ENCODE assay signal across 27 cellular contexts in the genomic region with DNA sequence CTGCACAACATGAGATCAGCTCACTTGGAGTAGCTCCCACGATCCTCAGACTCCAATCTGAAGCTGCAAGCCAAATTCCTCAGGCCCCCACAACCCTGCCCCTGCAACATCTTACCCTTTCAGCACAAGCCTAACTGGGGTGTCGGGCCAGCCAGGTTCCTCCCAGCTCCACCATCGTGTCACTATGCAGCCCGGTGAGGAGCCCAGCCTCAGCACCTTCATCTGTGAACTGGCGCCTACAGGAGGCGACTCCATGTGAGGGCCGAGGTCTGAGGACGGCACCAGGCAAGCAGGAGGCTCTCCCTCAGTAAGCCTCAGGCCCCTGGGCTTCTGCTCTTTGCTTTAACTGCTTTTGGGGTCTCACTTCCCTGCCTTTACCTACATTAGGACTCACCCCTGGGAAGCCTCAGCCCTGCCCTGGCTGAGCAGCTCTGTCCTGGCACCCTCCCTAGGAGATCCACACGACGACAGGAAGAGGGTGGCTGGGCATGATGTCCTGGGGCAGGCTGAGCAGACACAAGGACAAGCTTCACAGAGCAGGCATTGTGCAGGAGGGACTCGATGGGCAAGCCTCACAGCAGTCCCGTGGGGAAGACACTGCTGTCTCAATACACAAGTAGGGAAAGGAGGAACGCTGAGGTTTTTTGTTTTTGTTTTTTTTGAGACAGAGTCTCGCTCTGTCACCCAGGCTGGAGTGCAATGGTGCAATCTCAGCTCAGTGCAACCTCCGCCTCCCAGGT.
"Had no signal": no experiment of that assay in that cellular context is flagged by ENCODE, and none has a peak within 500 bp of the region (broad histone marks: within the 10 kb centered on the region; RNA-seq: fewer than 3 reads in every experiment).

No MANE protein-coding gene starts in this region.

- DNase-seq: activated CD4-positive, alpha-beta T cell treated with anti-CD3 and anti-CD28 coated beads for 48 hours; activated CD4-positive, alpha-beta T cell treated with anti-CD3 and anti-CD28 coated beads, Interleukin-2, amount 50 U/mL, for 4 hours; activated CD4-positive, CD25-positive, alpha-beta regulatory T cell treated with anti-CD3 and anti-CD28 coated beads, Interleukin-2, amount 50 U/mL, for 72 hours; activated CD8-positive, alpha-beta memory T cell treated with anti-CD3 and anti-CD28 coated beads, Interleukin-2, amount 50 U/mL, for 48 hours; activated CD8-positive, alpha-beta T cell treated with anti-CD3 and anti-CD28 coated beads, Interleukin-2, amount 10 ng/mL, durations not matched to agents 7 days and 5 days; activated naive CD4-positive, alpha-beta T cell; activated naive CD8-positive, alpha-beta T cell treated with anti-CD3 and anti-CD28 coated beads, Interleukin-2, amount 50 U/mL, for 24 hours; activated T-cell treated with anti-CD3 and anti-CD28 coated beads, Interleukin-2, amount 50 U/mL, for 1 hour; amniotic stem cell; Karpas-422; MM.1S; NCI-H1105; NCI-H1436; NCI-H1694 treated with DMSO at 0.1 percent for 48 hours; NCI-H2029 treated with DMSO at 0.1 percent for 48 hours; NCI-H345; NCI-H510A; NCI-H526 treated with DMSO at 0.1 percent for 48 hours; NCI-H82; OCI-M1; SHP77 treated with DMSO at 0.1 percent for 48 hours; T-helper 2 cell had no signal

- ATAC-seq: activated CD8-positive, alpha-beta T cell treated with anti-CD3 and anti-CD28 coated beads, Interleukin-2, amount 10 ng/mL, durations not matched to agents 7 days and 5 days; activated naive CD8-positive, alpha-beta T cell treated with anti-CD3 and anti-CD28 coated beads, Interleukin-2, amount 50 U/mL, for 24 hours; Panc1 had no signal

- H3K9me3 ChIP-seq: ascending aorta had no signal

- H3K27me3 ChIP-seq: ascending aorta had no signal

- H3K4me3 ChIP-seq: ascending aorta had no signal

- H3K36me3 ChIP-seq: ascending aorta had no signal

- H3K4me3 Mint-ChIP-seq: activated CD8-positive, alpha-beta T cell treated with anti-CD3 and anti-CD28 coated beads, Interleukin-2, amount 10 ng/mL, durations not matched to agents 7 days and 5 days; activated naive CD4-positive, alpha-beta T cell treated with anti-CD3 and anti-CD28 coated beads, Interleukin-2, amount 50 U/mL, for 24 hours; activated naive CD8-positive, alpha-beta T cell treated with anti-CD3 and anti-CD28 coated beads, Interleukin-2, amount 50 U/mL, for 24 hours; brain; central memory CD8-positive, alpha-beta T cell had no signal

- H3K9me3 Mint-ChIP-seq: activated naive CD4-positive, alpha-beta T cell treated with anti-CD3 and anti-CD28 coated beads, Interleukin-2, amount 50 U/mL, for 24 hours; activated naive CD8-positive, alpha-beta T cell treated with anti-CD3 and anti-CD28 coated beads, Interleukin-2, amount 50 U/mL, for 24 hours; central memory CD8-positive, alpha-beta T cell had no signal

- H3K27ac Mint-ChIP-seq: activated CD8-positive, alpha-beta T cell treated with anti-CD3 and anti-CD28 coated beads, Interleukin-2, amount 10 ng/mL, durations not matched to agents 7 days and 5 days; activated naive CD4-positive, alpha-beta T cell treated with anti-CD3 and anti-CD28 coated beads, Interleukin-2, amount 50 U/mL, for 24 hours; activated naive CD8-positive, alpha-beta T cell treated with anti-CD3 and anti-CD28 coated beads, Interleukin-2, amount 50 U/mL, for 24 hours; brain had no signal

- H3K36me3 Mint-ChIP-seq: brain had no signal

- H3K4me1 Mint-ChIP-seq: activated naive CD4-positive, alpha-beta T cell treated with anti-CD3 and anti-CD28 coated beads, Interleukin-2, amount 50 U/mL, for 24 hours had no signal

- H3K27me3 Mint-ChIP-seq: activated naive CD4-positive, alpha-beta T cell treated with anti-CD3 and anti-CD28 coated beads, Interleukin-2, amount 50 U/mL, for 24 hours; central memory CD8-positive, alpha-beta T cell had no signal

- H3K27ac ChIP-seq: ascending aorta had no signal
